In the genomic region with DNA sequence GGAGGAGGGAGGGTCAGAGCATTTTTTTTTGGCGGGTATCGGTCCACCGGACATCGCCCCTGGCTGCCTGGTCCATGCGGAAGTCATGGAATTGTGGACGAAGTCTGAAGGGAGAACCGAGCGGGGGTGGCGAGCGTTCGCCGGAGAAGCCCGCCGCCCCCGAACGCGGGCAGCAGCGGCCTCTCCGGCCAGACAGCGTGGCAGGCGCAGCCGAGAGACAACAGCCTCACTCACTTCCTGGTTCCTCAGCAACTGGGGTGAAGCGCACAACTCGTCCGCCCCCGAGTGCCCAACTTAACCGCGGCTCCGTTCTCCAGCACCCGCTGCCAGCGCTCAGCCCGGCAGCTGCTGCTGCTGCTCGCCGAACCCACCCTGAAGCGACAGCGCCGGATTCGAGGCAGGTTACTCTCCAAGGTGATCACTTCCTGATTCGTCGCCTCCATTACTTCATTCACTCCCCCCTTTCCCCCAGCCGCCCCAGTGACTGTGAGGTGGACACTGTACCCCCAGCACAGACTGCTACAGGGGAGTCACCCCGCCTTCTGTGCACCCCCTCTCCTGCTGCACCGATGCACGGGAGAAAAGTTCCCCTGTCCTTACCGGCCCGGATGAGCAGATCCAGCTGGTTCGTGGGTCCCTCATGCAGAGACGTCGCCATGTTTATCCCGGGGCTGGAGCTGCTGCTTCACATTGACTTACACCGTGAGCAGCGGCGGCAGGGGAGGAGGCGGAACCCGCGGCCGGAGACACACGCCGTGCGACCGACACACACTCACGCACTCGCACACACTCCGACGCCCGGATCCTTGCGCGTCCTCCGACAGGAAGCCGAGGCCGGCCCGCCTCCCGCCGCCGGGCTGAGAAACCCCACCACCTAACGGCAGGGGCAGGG, we compare ENCODE assay signal across 8 cellular contexts.
DNase-seq lines count a peak whose midpoint lies in the region; ATAC-seq and TF ChIP-seq lines count a peak whose summit lies in the region.

No MANE protein-coding gene starts in this region.

- peak overlapping the region; percentile 100 for H3K4me3 Mint-ChIP-seq in central memory CD8-positive, alpha-beta T cell

- TF ChIP-seq CTCF in kidney epithelial cell (IDR thresholded peaks at IDR 0.05; ENCODE audit: insufficient read depth, low read length, poor library complexity, severe bottlenecking), result peak; percentile 16

- ATAC-seq in GM18861 (IDR thresholded peaks at IDR 0.05; ENCODE audit: unreplicated experiment), result peak; percentile 40
- peak; percentile 60 for ATAC-seq in HG03095 (IDR thresholded peaks at IDR 0.05; ENCODE audit: unreplicated experiment)
- ATAC-seq in central memory CD8-positive, alpha-beta T cell (replicated peaks; ENCODE audit: extremely low read depth, poor library complexity, severe bottlenecking), result peak; percentile 55

- H3K36me3 Mint-ChIP-seq in central memory CD8-positive, alpha-beta T cell (ENCODE audit: insufficient read depth), result peaks cover 23% of the 10 kb centered on the region

- H3K9me3 Mint-ChIP-seq in central memory CD8-positive, alpha-beta T cell, result no peaks in the 10 kb centered on the region

- peak overlapping the region; percentile 99 for H3K27ac Mint-ChIP-seq in central memory CD8-positive, alpha-beta T cell (ENCODE audit: low read depth)

- no peaks in the 10 kb centered on the region for H3K27me3 ChIP-seq in kidney epithelial cell (ENCODE audit: control insufficient read depth, insufficient read depth, low read length)

- H3K27me3 Mint-ChIP-seq in central memory CD8-positive, alpha-beta T cell, result no peaks in the 10 kb centered on the region

- DNase-seq in AG08395 (ENCODE audit: low spot score) (peak; percentile 71), NCI-H2196 treated with DMSO at 0.1 percent for 48 hours (lab: John Stamatoyannopoulos, UW; ENCODE audit: unreplicated experiment) (peak; percentile 61), kidney epithelial cell (ENCODE audit: low read depth) (peak; percentile 65)
- peak; percentile 52 to 77 (median 67) for DNase-seq in activated CD4-positive, CD25-positive, alpha-beta regulatory T cell (lab: John Stamatoyannopoulos, UW)
- DNase-seq in central memory CD8-positive, alpha-beta T cell (ENCODE audit: low spot score in 2 of 2), result peak; percentile 61 to 64
- DNase-seq in stimulated activated CD4-positive, alpha-beta T cell treated with anti-CD3 and anti-CD28 coated beads, Interleukin-15, amount 100 ng/mL, for 24 hours, result peak; percentile 92

- peak overlapping the region; percentile 96 for H3K4me3 ChIP-seq in kidney epithelial cell (ENCODE audit: low read depth, low read length)

- no peaks in the 10 kb centered on the region for H3K36me3 ChIP-seq in kidney epithelial cell (ENCODE audit: control insufficient read depth, insufficient read depth, low read length)

- H3K4me1 Mint-ChIP-seq in central memory CD8-positive, alpha-beta T cell, result peaks cover 26% of the 10 kb centered on the region

Comparison
In these comparisons a context has a peak if more than half of its experiments do, and no peak if none do; other contexts are left out.
1. Peak in every context shown above with its lines: DNase-seq, ATAC-seq and H3K4me3 ChIP-seq.